28 cellular contexts compared by ENCODE assay signal in genomic region chr15:71660501-71660900, GRCh38.
DNase-seq lines count a peak whose midpoint lies in the region; ATAC-seq, FAIRE-seq and TF ChIP-seq lines count a peak whose summit lies in the region.
"Had no signal": no experiment of that assay in that cellular context is flagged by ENCODE, and none has a peak within 500 bp of the region (broad histone marks: within the 10 kb centered on the region; RNA-seq: fewer than 3 reads in every experiment).

No MANE protein-coding gene starts in this region.

- H3K79me2 ChIP-seq in HepG2 (ENCODE audit: insufficient read depth, low read length) (no peaks in the 10 kb centered on the region), Karpas-422 (ENCODE audit: low read length) (no peaks in the 10 kb centered on the region)

- TF ChIP-seq POLR2A in HepG2 (IDR thresholded peaks at IDR 0.05; ENCODE audit: insufficient read depth in 1 of 2, low read depth in 2 of 2, low read length in 2 of 2) = no peak

- H3K4me2 ChIP-seq in HepG2 (ENCODE audit: low read depth, low read length) (peak overlapping the region; percentile 46), Karpas-422 (ENCODE audit: low read depth, low read length, poor library complexity, severe bottlenecking) (no peak overlapping the region)
- H3K4me2 ChIP-seq: A549 had no signal

- ATAC-seq in Right ventricle myocardium superior (ENCODE audit: poor library complexity) (peak; percentile 25), heart right ventricle (no peak), HepG2 (peak; percentile 29; the same call in 2 of the 3 replicates)
- ATAC-seq: A549; activated CD4-positive, CD25-positive, alpha-beta regulatory T cell treated with anti-CD3 and anti-CD28 coated beads, Interleukin-2, amount 50 U/mL, for 24 hours; gastrocnemius medialis; T-cell; upper lobe of right lung had no signal

- no peaks in the 10 kb centered on the region for H3K27me3 ChIP-seq in heart right ventricle
- H3K27me3 ChIP-seq in HepG2 (ENCODE audit: control insufficient read depth in 1 of 2, insufficient read depth in 2 of 2, low read length in 2 of 2) = no peaks in the 10 kb centered on the region
- H3K27me3 ChIP-seq in Karpas-422 (ENCODE audit: low read length) = no peaks in the 10 kb centered on the region
- H3K27me3 ChIP-seq: gastrocnemius medialis, Peyer's patch, SJSA1, upper lobe of right lung had no signal

- no TSS peak for BruUV-seq in HepG2 (replicated peaks; lab: Mats Ljungman, UMichigan)

- FAIRE-seq in HepG2 (lab: Jason Lieb, UNC) = no peak
- FAIRE-seq: A549 had no signal

- H3K27ac ChIP-seq in heart right ventricle = peak overlapping the region in 3 of 10 donors; percentile 6 to 76 (median 6)
- H3K27ac ChIP-seq in HepG2 (ENCODE audit: extremely low read length, insufficient read depth, low read length) = peak overlapping the region; percentile 84
- H3K27ac ChIP-seq in Karpas-422 (ENCODE audit: low read length) = no peak overlapping the region
- H3K27ac ChIP-seq: HL-60, neutrophil, Peyer's patch, SJSA1, upper lobe of right lung had no signal

- no peaks in the 10 kb centered on the region for H4K20me1 ChIP-seq in HepG2 (ENCODE audit: insufficient read depth, low read length)
- no peaks in the 10 kb centered on the region for H4K20me1 ChIP-seq in Karpas-422 (ENCODE audit: insufficient read depth, low read depth, low read length)

- H3K4me3 ChIP-seq in heart right ventricle = no peak overlapping the region
- H3K4me3 ChIP-seq in epithelial cell of esophagus (ENCODE audit: low read length) = no peak overlapping the region
- peak overlapping the region in 1 of 3 experiments; percentile 2; a peak in 1 of 6 replicates for H3K4me3 ChIP-seq in HepG2 (replicated peaks in 1 of 3; ENCODE audit: insufficient read depth in 1 of 3, low read depth in 2 of 3, low read length in 3 of 3)
- no peak overlapping the region for H3K4me3 ChIP-seq in Karpas-422 (ENCODE audit: low read length)
- H3K4me3 ChIP-seq: A549, gastrocnemius medialis, Peyer's patch, SJSA1, skin epidermis, upper lobe of right lung had no signal

- H2AFZ ChIP-seq in HepG2 (ENCODE audit: low read length) = no peak overlapping the region
- no peak overlapping the region for H2AFZ ChIP-seq in Karpas-422 (ENCODE audit: low read length)

- H3K4me1 ChIP-seq in heart right ventricle = peaks cover 0 to 51% (median 10%) of the 10 kb centered on the region in 9 donors
- peaks cover 83% of the 10 kb centered on the region for H3K4me1 ChIP-seq in HepG2 (ENCODE audit: insufficient read depth, low read length)
- H3K4me1 ChIP-seq in Karpas-422 (ENCODE audit: low read length) = no peaks in the 10 kb centered on the region
- H3K4me1 ChIP-seq: Peyer's patch, upper lobe of right lung had no signal

- H3K9me2 ChIP-seq in Karpas-422 (replicated peaks; ENCODE audit: insufficient read depth, low read length) = no peaks in the 10 kb centered on the region

- no peak for DNase-seq in Right ventricle myocardium superior
- DNase-seq in heart right ventricle = no peak
- peak; percentile 42 for DNase-seq in epithelial cell of esophagus (ENCODE audit: low read depth)
- DNase-seq in HepG2 (ENCODE audit: low spot score) = no peak
- no peak for DNase-seq in NCI-H2029 treated with DMSO at 0.1 percent for 48 hours (lab: John Stamatoyannopoulos, UW)
- no peak for DNase-seq in AG20443 (ENCODE audit: low spot score)
- no peak for DNase-seq in Karpas-422
- no peak for DNase-seq in mesenteric fat pad (ENCODE audit: low spot score)
- DNase-seq: activated CD4-positive, alpha-beta memory T cell treated with anti-CD3 and anti-CD28 coated beads for 36 hours; activated effector memory CD4-positive, alpha-beta T cell treated with anti-CD3 and anti-CD28 coated beads, Interleukin-2, amount 50 U/mL, for 16 hours; CD8-positive, alpha-beta memory T cell; DMS79; effector CD8-positive, alpha-beta T cell; gastrocnemius medialis; GF-D8; islet precursor cell; NCI-H1105 treated with DMSO at 0.1 percent for 48 hours; NCI-H2081 treated with DMSO at 0.1 percent for 48 hours; Peyer's patch; stimulated activated CD4-positive, alpha-beta T cell treated with anti-CD3 and anti-CD28 coated beads, Interleukin-1b, Interleukin-23, amount 100 ng/mL, for 48 hours; T-cell; upper lobe of right lung had no signal

- TF ChIP-seq EP300 in HepG2 (IDR thresholded peaks at IDR 0.05; ENCODE audit: low read depth in 2 of 2, low read length in 2 of 2) (no peak), HepG2 (CRISPR knock-in tag; IDR thresholded peaks at IDR 0.05; ENCODE audit: borderline replicate concordance) (no peak)

- intact Hi-C loops in Right ventricle myocardium superior (cut with DNase I) (no loop called here), heart right ventricle (cut with DNase I) (loop anchor here in 1 of 10 donors (5.0 kb wide), 1 partner anchor 52 kb away; no protein-coding TSS in a partner anchor), HepG2 (cut with micrococcal nuclease; ENCODE audit: unreplicated experiment) (no loop called here)

- H3K9me3 ChIP-seq in heart right ventricle (peaks cover 0 to under 1% (median 0%) of the 10 kb centered on the region in 11 donors), HepG2 (ENCODE audit: low read length) (no peaks in the 10 kb centered on the region; the same call in 1 of the 2 replicates), Karpas-422 (ENCODE audit: low read length) (no peaks in the 10 kb centered on the region)
- H3K9me3 ChIP-seq: gastrocnemius medialis, neutrophil, Peyer's patch, SJSA1, upper lobe of right lung had no signal

- CTCF ChIA-PET in HepG2 (lab: Yijun Ruan, JAX; ENCODE audit: low intra/inter-chr PET ratio, low total read pairs) = no interaction called here

- 57 to 64% methylated on average over 15 of the region's 15 CpGs for WGBS in heart right ventricle, 2 donors
- WGBS in HepG2 (ENCODE audit: low lambda C conversion rate) = 92% methylated on average over 15 of the region's 15 CpGs

- no peak for TF ChIP-seq CTCF in heart right ventricle (IDR thresholded peaks at IDR 0.05)
- TF ChIP-seq CTCF in epithelial cell of esophagus (IDR thresholded peaks at IDR 0.05; ENCODE audit: insufficient read depth, low read depth, low read length, missing control alignments) = no peak
- TF ChIP-seq CTCF in HepG2 (CRISPR knock-in tag; IDR thresholded peaks at IDR 0.05) = no peak

- TF ChIP-seq RAD21 in HepG2 (CRISPR knock-in tag; IDR thresholded peaks at IDR 0.05) = no peak

- in situ Hi-C loops in HepG2 (cut with HindIII; ENCODE audit: extremely low pct_ligation_motif_present, low pct_unique_long_range_greater_than_20kb) = loop anchor here (5.0 kb wide), 1 partner anchor 213 kb away; no protein-coding TSS in a partner anchor

- H3K9ac ChIP-seq in HepG2 (ENCODE audit: insufficient read depth, low read depth, low read length) = peak overlapping the region; percentile 38
- no peak overlapping the region for H3K9ac ChIP-seq in Karpas-422 (ENCODE audit: low read length)

- H3K36me3 ChIP-seq in heart right ventricle = no peaks in the 10 kb centered on the region
- no peaks in the 10 kb centered on the region for H3K36me3 ChIP-seq in HepG2 (replicated peaks in 1 of 2; ENCODE audit: control insufficient read depth in 1 of 2, insufficient read depth in 2 of 2, low read length in 2 of 2)
- H3K36me3 ChIP-seq in Karpas-422 (ENCODE audit: insufficient read depth, low read length) = no peaks in the 10 kb centered on the region
- H3K36me3 ChIP-seq: gastrocnemius medialis, neutrophil, Peyer's patch, SJSA1, upper lobe of right lung had no signal

- POLR2A ChIA-PET in HepG2 (lab: Yijun Ruan, JAX) = interaction anchor here (1.0 to 2.0 kb wide), 4 partner anchors 17 to 148 kb away, joined by 3 to 6 read pairs (median 5); no protein-coding TSS in a partner anchor

TF ChIP-seq in HepG2, 621 proteins besides CTCF, POLR2A, EP300 and RAD21 (continues in another document):
- TF ChIP-seq IKZF4 (CRISPR knock-in tag; IDR thresholded peaks at IDR 0.05; ENCODE audit: borderline replicate concordance, low read depth, not compliant biosample characterization) (peak; percentile 48), ZNF326 (CRISPR knock-in tag; IDR thresholded peaks at IDR 0.05; ENCODE audit: borderline replicate concordance) (no peak), TEAD2 (CRISPR knock-in tag; IDR thresholded peaks at IDR 0.05) (no peak), ATF2 (CRISPR knock-in tag; IDR thresholded peaks at IDR 0.05) (0 out of 2 replicates have a peak, but pooled peaks have one; percentile 5), ZNF430 (CRISPR knock-in tag; IDR thresholded peaks at IDR 0.05) (no peak), ZNF512B (CRISPR knock-in tag; IDR thresholded peaks at IDR 0.05; ENCODE audit: borderline replicate concordance) (no peak), ARID2 (CRISPR knock-in tag; IDR thresholded peaks at IDR 0.05; ENCODE audit: borderline replicate concordance) (0 out of 2 replicates have a peak, but pooled peaks have one; percentile 15)

Comparison
In these comparisons a context has a peak if more than half of its experiments do, and no peak if none do; other contexts are left out.
1. ATAC-seq: peak in Right ventricle myocardium superior (single experiment) and HepG2 (single experiment); none in heart right ventricle (0 of 8).